ENCODE assay signal across 15 cellular contexts in the genomic region with DNA sequence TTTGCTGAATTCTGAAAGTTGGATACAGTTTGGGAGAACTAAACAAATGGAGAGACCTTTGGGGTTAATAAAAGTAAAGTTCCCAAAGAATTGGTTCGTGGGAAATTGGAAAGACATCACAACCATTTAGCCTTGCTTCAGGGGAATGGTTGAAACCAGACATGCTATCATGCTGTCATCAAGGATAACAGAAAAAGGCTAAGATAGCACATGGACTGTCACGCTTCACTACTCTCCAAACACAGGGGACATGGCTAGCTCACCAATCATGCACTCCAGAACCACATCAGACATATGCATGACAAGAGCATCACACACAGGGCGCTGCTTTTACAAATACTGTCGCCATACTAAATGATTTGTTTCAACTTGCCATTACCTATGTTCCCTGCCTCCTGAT.
"Had no signal": no experiment of that assay in that cellular context is flagged by ENCODE, and none has a peak within 500 bp of the region (broad histone marks: within the 10 kb centered on the region; RNA-seq: fewer than 3 reads in every experiment).

No MANE protein-coding gene starts in this region.

- H3K36me3 Mint-ChIP-seq: activated naive CD4-positive, alpha-beta T cell treated with anti-CD3 and anti-CD28 coated beads, Interleukin-2, amount 50 U/mL, for 24 hours; stimulated activated effector memory CD8-positive, alpha-beta T cell treated with anti-CD3 and anti-CD28 coated beads, Interleukin-12 subunit alpha, Interleukin-12 subunit beta, amount 100 ng/mL, for 72 hours had no signal

- H3K4me1 Mint-ChIP-seq: activated CD4-positive, alpha-beta T cell treated with anti-CD3 and anti-CD28 coated beads for 36 hours; activated naive CD4-positive, alpha-beta T cell treated with anti-CD3 and anti-CD28 coated beads, Interleukin-2, amount 50 U/mL, for 24 hours; stimulated activated effector memory CD8-positive, alpha-beta T cell treated with anti-CD3 and anti-CD28 coated beads, Interleukin-12 subunit alpha, Interleukin-12 subunit beta, amount 100 ng/mL, for 72 hours had no signal

- H3K9me3 Mint-ChIP-seq: activated naive CD4-positive, alpha-beta T cell treated with anti-CD3 and anti-CD28 coated beads, Interleukin-2, amount 50 U/mL, for 24 hours had no signal

- DNase-seq: activated CD4-positive, alpha-beta T cell treated with anti-CD3 and anti-CD28 coated beads for 36 hours; activated CD8-positive, alpha-beta T cell treated with anti-CD3 and anti-CD28 coated beads for 36 hours; activated effector memory CD4-positive, alpha-beta T cell treated with Interleukin-2 at 50 U/mL for 16 hours; activated T-cell treated with anti-CD3 and anti-CD28 coated beads, Interleukin-2, amount 50 U/mL, for 4 hours; adrenal gland; dermis blood vessel endothelial cell; erythroblast; left cardiac atrium; pancreas; stimulated activated CD4-positive, alpha-beta T cell treated with anti-CD3 and anti-CD28 coated beads, Interleukin-12 subunit alpha, Interleukin-12 subunit beta, amount 100 ng/mL, for 4 hours; stimulated activated CD4-positive, alpha-beta T cell treated with anti-CD3 and anti-CD28 coated beads, Interleukin-2, amount 100 ng/mL, for 24 hours; WERI-Rb-1 had no signal

- H3K27me3 Mint-ChIP-seq: activated CD4-positive, alpha-beta T cell treated with anti-CD3 and anti-CD28 coated beads for 36 hours; activated CD8-positive, alpha-beta T cell treated with anti-CD3 and anti-CD28 coated beads for 36 hours; activated naive CD4-positive, alpha-beta T cell treated with anti-CD3 and anti-CD28 coated beads, Interleukin-2, amount 50 U/mL, for 24 hours had no signal

- H3K4me3 Mint-ChIP-seq: activated CD4-positive, alpha-beta T cell treated with anti-CD3 and anti-CD28 coated beads for 36 hours; activated CD8-positive, alpha-beta T cell treated with anti-CD3 and anti-CD28 coated beads for 36 hours; activated naive CD4-positive, alpha-beta T cell treated with anti-CD3 and anti-CD28 coated beads, Interleukin-2, amount 50 U/mL, for 24 hours; activated T-cell treated with anti-CD3 and anti-CD28 coated beads, Interleukin-2, amount 50 U/mL, for 4 hours; stimulated activated effector memory CD8-positive, alpha-beta T cell treated with anti-CD3 and anti-CD28 coated beads, Interleukin-12 subunit alpha, Interleukin-12 subunit beta, amount 100 ng/mL, for 72 hours had no signal

- ATAC-seq: activated CD4-positive, alpha-beta T cell treated with anti-CD3 and anti-CD28 coated beads for 36 hours; activated CD8-positive, alpha-beta T cell treated with anti-CD3 and anti-CD28 coated beads for 36 hours; activated T-cell treated with anti-CD3 and anti-CD28 coated beads, Interleukin-2, amount 50 U/mL, for 4 hours; gastroesophageal sphincter; left cardiac atrium; stimulated activated effector memory CD8-positive, alpha-beta T cell treated with anti-CD3 and anti-CD28 coated beads, Interleukin-12 subunit alpha, Interleukin-12 subunit beta, amount 100 ng/mL, for 72 hours had no signal

- H3K27ac Mint-ChIP-seq: activated CD4-positive, alpha-beta T cell treated with anti-CD3 and anti-CD28 coated beads for 36 hours; activated CD8-positive, alpha-beta T cell treated with anti-CD3 and anti-CD28 coated beads for 36 hours; activated naive CD4-positive, alpha-beta T cell treated with anti-CD3 and anti-CD28 coated beads, Interleukin-2, amount 50 U/mL, for 24 hours; stimulated activated effector memory CD8-positive, alpha-beta T cell treated with anti-CD3 and anti-CD28 coated beads, Interleukin-12 subunit alpha, Interleukin-12 subunit beta, amount 100 ng/mL, for 72 hours had no signal
